In genomic region chr1:4880621-4881020, GRCh38 we compare ENCODE assay signal across 15 cellular contexts.
A peak's percentile ranks its signal among the peaks of the same experiment; 100 is the strongest.
DNase-seq lines count a peak whose midpoint lies in the region; ATAC-seq lines count a peak whose summit lies in the region.
"Had no signal": no experiment of that assay in that cellular context is flagged by ENCODE, and none has a peak within 500 bp of the region (broad histone marks: within the 10 kb centered on the region; RNA-seq: fewer than 3 reads in every experiment).

No MANE protein-coding gene starts in this region.

- no peak overlapping the region for H3K27ac Mint-ChIP-seq in activated CD8-positive, alpha-beta memory T cell treated with anti-CD3 and anti-CD28 coated beads, Interleukin-2, amount 10 ng/mL, durations not matched to agents 7 days and 5 days
- H3K27ac Mint-ChIP-seq: CD4-positive, alpha-beta memory T cell had no signal

- H3K4me3 ChIP-seq in H7 (ENCODE audit: insufficient read depth, low read depth, low read length) = no peak overlapping the region
- H3K4me3 ChIP-seq: GM12878, GM23248 had no signal

- H3K4me1 Mint-ChIP-seq in activated CD8-positive, alpha-beta memory T cell treated with anti-CD3 and anti-CD28 coated beads, Interleukin-2, amount 10 ng/mL, durations not matched to agents 7 days and 5 days = no peaks in the 10 kb centered on the region
- H3K4me1 Mint-ChIP-seq: CD4-positive, alpha-beta memory T cell had no signal

- CTCF ChIA-PET in activated CD8-positive, alpha-beta memory T cell treated with anti-CD3 and anti-CD28 coated beads, Interleukin-2, amount 10 ng/mL, durations not matched to agents 7 days and 5 days (lab: Charles Lee) = no interaction called here

- H3K9me3 Mint-ChIP-seq in activated CD8-positive, alpha-beta memory T cell treated with anti-CD3 and anti-CD28 coated beads, Interleukin-2, amount 10 ng/mL, durations not matched to agents 7 days and 5 days (ENCODE audit: low read depth) = no peaks in the 10 kb centered on the region

- no peak overlapping the region for H3K27ac ChIP-seq in substantia nigra (ENCODE audit: low read depth, low read length, poor library complexity, severe bottlenecking)
- H3K27ac ChIP-seq: GM23248 had no signal

- no peak overlapping the region for H3K4me3 Mint-ChIP-seq in activated CD8-positive, alpha-beta memory T cell treated with anti-CD3 and anti-CD28 coated beads, Interleukin-2, amount 10 ng/mL, durations not matched to agents 7 days and 5 days
- H3K4me3 Mint-ChIP-seq: CD4-positive, alpha-beta memory T cell had no signal

- H3K27me3 Mint-ChIP-seq in activated CD8-positive, alpha-beta memory T cell treated with anti-CD3 and anti-CD28 coated beads, Interleukin-2, amount 10 ng/mL, durations not matched to agents 7 days and 5 days = no peaks in the 10 kb centered on the region

- H3K36me3 ChIP-seq in H7 (replicated peaks; ENCODE audit: control insufficient read depth, insufficient read depth, low read length) = no peaks in the 10 kb centered on the region

- no peak for ATAC-seq in HG03342 (IDR thresholded peaks at IDR 0.05; ENCODE audit: unreplicated experiment)
- ATAC-seq in activated CD8-positive, alpha-beta memory T cell treated with anti-CD3 and anti-CD28 coated beads, Interleukin-2, amount 10 ng/mL, durations not matched to agents 7 days and 5 days = no peak
- ATAC-seq: GM12878 had no signal

- DNase-seq in H7 (peak; percentile 30), iPS-NIHi11 (ENCODE audit: low spot score) (peak; percentile 32), retina (peak; percentile 42), substantia nigra (lab: John Stamatoyannopoulos, UW) (no peak)
- DNase-seq in activated CD8-positive, alpha-beta memory T cell treated with anti-CD3 and anti-CD28 coated beads, Interleukin-2, amount 10 ng/mL, durations not matched to agents 7 days and 5 days = no peak
- DNase-seq: C1 segment of cervical spinal cord; Calu3; CD4-positive, alpha-beta memory T cell; COR-L47; DMS53; DMS79 treated with DMSO at 0.1 percent for 48 hours; GM23248; HCEC 1CT had no signal

- H3K27me3 ChIP-seq in H7 (ENCODE audit: control insufficient read depth, insufficient read depth, low read length) = no peaks in the 10 kb centered on the region

- H3K36me3 Mint-ChIP-seq in activated CD8-positive, alpha-beta memory T cell treated with anti-CD3 and anti-CD28 coated beads, Interleukin-2, amount 10 ng/mL, durations not matched to agents 7 days and 5 days = no peaks in the 10 kb centered on the region
- H3K36me3 Mint-ChIP-seq: CD4-positive, alpha-beta memory T cell had no signal

Comparison
In these comparisons a context has a peak if more than half of its experiments do, and no peak if none do; other contexts are left out.
1. DNase-seq: peak in H7 (single experiment), iPS-NIHi11 (single experiment) and retina (single experiment); none in substantia nigra (0 of 49) and activated CD8-positive, alpha-beta memory T cell treated with anti-CD3 and anti-CD28 coated beads, Interleukin-2, amount 10 ng/mL, durations not matched to agents 7 days and 5 days (single experiment).